Comparison of ENCODE assay signal across 15 cellular contexts in the genomic region with DNA sequence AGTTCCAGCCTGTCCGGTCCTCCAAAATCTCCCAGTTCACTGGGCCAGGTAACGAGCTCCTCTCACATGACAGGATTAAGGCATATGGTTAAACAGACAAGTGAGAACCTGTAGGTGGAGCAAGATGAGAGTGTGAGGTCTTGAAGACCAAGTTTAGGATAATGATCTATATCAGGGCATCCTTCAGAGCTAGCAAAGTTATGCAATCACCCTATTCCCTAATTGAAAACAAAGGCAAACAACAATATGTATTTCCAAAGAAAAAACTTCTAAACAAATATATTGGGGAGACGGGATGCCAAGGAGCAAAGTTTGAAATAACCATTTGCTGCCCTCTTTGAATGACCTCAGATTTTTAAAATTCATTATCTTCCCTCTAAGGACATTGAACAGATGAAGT.
DNase-seq lines count a peak whose midpoint lies in the region; ATAC-seq, FAIRE-seq and TF ChIP-seq lines count a peak whose summit lies in the region.
"Had no signal": no experiment of that assay in that cellular context is flagged by ENCODE, and none has a peak within 500 bp of the region (broad histone marks: within the 10 kb centered on the region; RNA-seq: fewer than 3 reads in every experiment).

No MANE protein-coding gene starts in this region.

- no peak overlapping the region for H4K8ac ChIP-seq in mesendoderm (ENCODE audit: low read depth, low read length)
- H4K8ac ChIP-seq in mesenchymal stem cell (ENCODE audit: low read length) = no peak overlapping the region

- no peak for TF ChIP-seq POLR2A in HepG2 (IDR thresholded peaks at IDR 0.05; ENCODE audit: insufficient read depth in 1 of 2, low read depth in 2 of 2, low read length in 2 of 2)
- TF ChIP-seq POLR2A in right lobe of liver (IDR thresholded peaks at IDR 0.05) = no peak
- TF ChIP-seq POLR2A in K562 (conservative IDR thresholded peaks at IDR 0.05) = no peak

- 34% methylated on average over 3 of the region's 3 CpGs for WGBS in HepG2 (ENCODE audit: low lambda C conversion rate)
- 42% methylated on average over 3 of the region's 3 CpGs for WGBS in right lobe of liver (ENCODE audit: insufficient coverage, low coverage, low lambda C conversion rate, missing lambda C conversion rate)
- 0% methylated on average over 2 of the region's 3 CpGs for WGBS in K562 (ENCODE audit: insufficient coverage, low coverage, missing lambda C conversion rate)
- no CpG with 5 or more reads among the region's 3 CpGs for WGBS in mesendoderm (ENCODE audit: extremely low coverage, insufficient coverage, low lambda C conversion rate)
- WGBS in mesenchymal stem cell = 78% methylated on average over 2 of the region's 3 CpGs

- no peak overlapping the region for H2AK5ac ChIP-seq in mesendoderm (ENCODE audit: low read length)
- no peak overlapping the region for H2AK5ac ChIP-seq in mesenchymal stem cell (ENCODE audit: low read length, severe bottlenecking)

- H3K27ac ChIP-seq in HepG2 (ENCODE audit: extremely low read length, insufficient read depth, low read length) (no peak overlapping the region), right lobe of liver (no peak overlapping the region), K562 (ENCODE audit: extremely low read depth, low read depth, low read length) (no peak overlapping the region), mesendoderm (ENCODE audit: low read depth, low read length) (no peak overlapping the region), mesenchymal stem cell (ENCODE audit: low read length, poor library complexity, severe bottlenecking) (no peak overlapping the region)

- H3K4me2 ChIP-seq in HepG2 (ENCODE audit: low read depth, low read length) = no peak overlapping the region
- H3K4me2 ChIP-seq in K562 (ENCODE audit: insufficient read depth, low read length) = no peak overlapping the region
- H3K4me2 ChIP-seq in mesendoderm (ENCODE audit: low read length) = no peak overlapping the region
- H3K4me2 ChIP-seq in mesenchymal stem cell (ENCODE audit: low read length, poor library complexity, severe bottlenecking) = no peak overlapping the region

- H3K79me2 ChIP-seq in HepG2 (ENCODE audit: insufficient read depth, low read length) = no peaks in the 10 kb centered on the region
- no peaks in the 10 kb centered on the region for H3K79me2 ChIP-seq in K562 (ENCODE audit: control insufficient read depth, insufficient read depth, low read length)
- H3K79me2 ChIP-seq in mesendoderm (ENCODE audit: control insufficient read depth, insufficient read depth, low read length) = no peaks in the 10 kb centered on the region

- H3K9me1 ChIP-seq in K562 (ENCODE audit: control insufficient read depth, insufficient read depth, low read length) = no peaks in the 10 kb centered on the region

- H2BK15ac ChIP-seq in mesendoderm (replicated peaks; ENCODE audit: low read depth) (no peak overlapping the region), mesenchymal stem cell (ENCODE audit: low read depth, poor library complexity, severe bottlenecking) (no peak overlapping the region)

- no peak overlapping the region for H3K4ac ChIP-seq in mesendoderm (ENCODE audit: low read depth, low read length)
- H3K4ac ChIP-seq in mesenchymal stem cell (ENCODE audit: low read depth in 1 of 2, low read length in 2 of 2) = no peak overlapping the region

- H3K27me3 ChIP-seq in HepG2 (ENCODE audit: control insufficient read depth in 1 of 2, insufficient read depth in 2 of 2, low read length in 2 of 2) (no peaks in the 10 kb centered on the region), right lobe of liver (no peaks in the 10 kb centered on the region), K562 (ENCODE audit: control insufficient read depth in 2 of 2, insufficient read depth in 2 of 2, low read length in 2 of 2) (no peaks in the 10 kb centered on the region), mesendoderm (ENCODE audit: insufficient read depth, low read length, poor library complexity) (no peaks in the 10 kb centered on the region), mesenchymal stem cell (ENCODE audit: control insufficient read depth in 1 of 2, insufficient read depth in 1 of 2, low read length in 2 of 2) (no peaks in the 10 kb centered on the region)

- no peak overlapping the region for H4K5ac ChIP-seq in mesendoderm (ENCODE audit: low read length)

- H2BK5ac ChIP-seq in mesendoderm (ENCODE audit: low read length) = no peak overlapping the region
- no peak overlapping the region for H2BK5ac ChIP-seq in mesenchymal stem cell (ENCODE audit: low read depth, low read length, poor library complexity, severe bottlenecking)

- H3K4me3 ChIP-seq in HepG2 (replicated peaks in 1 of 3; ENCODE audit: insufficient read depth in 1 of 3, low read depth in 2 of 3, low read length in 3 of 3) (no peak overlapping the region), right lobe of liver (no peak overlapping the region), K562 (no peak overlapping the region), mesendoderm (ENCODE audit: low read length) (no peak overlapping the region), mesenchymal stem cell (ENCODE audit: insufficient read depth in 1 of 2, low read depth in 1 of 2, low read length in 2 of 2) (no peak overlapping the region)

- no peak overlapping the region for H3K18ac ChIP-seq in mesendoderm (ENCODE audit: low read length)
- H3K18ac ChIP-seq in mesenchymal stem cell (ENCODE audit: low read depth in 1 of 2, low read length in 2 of 2) = no peak overlapping the region

- H2BK120ac ChIP-seq in mesendoderm (ENCODE audit: low read depth, low read length) (no peak overlapping the region), mesenchymal stem cell (ENCODE audit: low read depth, low read length) (no peak overlapping the region)

- no peaks in the 10 kb centered on the region for H4K20me1 ChIP-seq in HepG2 (ENCODE audit: insufficient read depth, low read length)
- H4K20me1 ChIP-seq in K562 (replicated peaks; ENCODE audit: control insufficient read depth, insufficient read depth, low read length) = no peaks in the 10 kb centered on the region

- TF ChIP-seq CTCF in HepG2 (CRISPR knock-in tag; IDR thresholded peaks at IDR 0.05) (no peak), right lobe of liver (IDR thresholded peaks at IDR 0.05) (no peak), K562 (IDR thresholded peaks at IDR 0.05 in 2 of 3, conservative IDR thresholded peaks at IDR 0.05 in 1 of 3; ENCODE audit: insufficient read depth in 2 of 3, low read depth in 1 of 3, low read length in 3 of 3) (no peak)

- BruUV-seq in HepG2 (replicated peaks; lab: Mats Ljungman, UMichigan) = no TSS peak
- BruUV-seq in K562 (replicated peaks; lab: Mats Ljungman, UMichigan) = no TSS peak

- no peak overlapping the region for H3K56ac ChIP-seq in mesendoderm (ENCODE audit: low read length)

- no peak overlapping the region for H2BK12ac ChIP-seq in mesenchymal stem cell (ENCODE audit: low read length in 2 of 2)

- H3K9me3 ChIP-seq in HepG2 (ENCODE audit: low read length) (peaks cover 65% of the 10 kb centered on the region), right lobe of liver (no peaks in the 10 kb centered on the region), K562 (replicated peaks; ENCODE audit: control insufficient read depth, insufficient read depth, low read depth, low read length) (no peaks in the 10 kb centered on the region), mesenchymal stem cell (ENCODE audit: control insufficient read depth, low read length) (peaks cover 5% of the 10 kb centered on the region)

- no peak overlapping the region for H3K23ac ChIP-seq in mesendoderm (ENCODE audit: low read length)
- H3K23ac ChIP-seq in mesenchymal stem cell (ENCODE audit: low read length in 2 of 2) = no peak overlapping the region

- H3K9ac ChIP-seq in HepG2 (ENCODE audit: insufficient read depth, low read depth, low read length) (no peak overlapping the region), K562 (ENCODE audit: insufficient read depth in 1 of 2, low read depth in 2 of 2, low read length in 2 of 2) (no peak overlapping the region), mesendoderm (ENCODE audit: low read length) (no peak overlapping the region), mesenchymal stem cell (ENCODE audit: low read length) (no peak overlapping the region)

- H4K91ac ChIP-seq in mesenchymal stem cell (ENCODE audit: low read length) = no peak overlapping the region

- POLR2A ChIA-PET in HepG2 (lab: Yijun Ruan, JAX) = no interaction called here
- POLR2A ChIA-PET in K562 (lab: Yijun Ruan, JAX) = no interaction called here

- H2AFZ ChIP-seq in HepG2 (ENCODE audit: low read length) = no peak overlapping the region
- no peak overlapping the region for H2AFZ ChIP-seq in K562 (ENCODE audit: low read depth, low read length)
- H2AFZ ChIP-seq in mesenchymal stem cell (ENCODE audit: low read depth, low read length) = no peak overlapping the region

- no peak for TF ChIP-seq EP300 in HepG2 (IDR thresholded peaks at IDR 0.05; ENCODE audit: low read depth in 2 of 2, low read length in 2 of 2)
- TF ChIP-seq EP300 in HepG2 (CRISPR knock-in tag; IDR thresholded peaks at IDR 0.05; ENCODE audit: borderline replicate concordance) = no peak
- TF ChIP-seq EP300 in K562 (IDR thresholded peaks at IDR 0.05; ENCODE audit: low read length) = no peak

- in situ Hi-C loops in HepG2 (cut with HindIII; ENCODE audit: extremely low pct_ligation_motif_present, low pct_unique_long_range_greater_than_20kb) (no loop called here), K562 (cut with MboI) (no loop called here), KBM-7 (cut with MboI; ENCODE audit: low pct_unique_long_range_greater_than_20kb, low sequenced_read_pairs) (no loop called here)

- H3K4me1 ChIP-seq in HepG2 (ENCODE audit: insufficient read depth, low read length) (no peaks in the 10 kb centered on the region), right lobe of liver (no peaks in the 10 kb centered on the region), K562 (replicated peaks in 1 of 2; ENCODE audit: control insufficient read depth in 2 of 2, insufficient read depth in 2 of 2, low read length in 2 of 2) (no peaks in the 10 kb centered on the region), mesendoderm (ENCODE audit: control insufficient read depth, low read depth, low read length) (peaks cover 1% of the 10 kb centered on the region), mesenchymal stem cell (ENCODE audit: control insufficient read depth, insufficient read depth, low read depth, low read length) (no peaks in the 10 kb centered on the region)

- H3K36me3 ChIP-seq in HepG2 (replicated peaks in 1 of 2; ENCODE audit: control insufficient read depth in 1 of 2, insufficient read depth in 2 of 2, low read length in 2 of 2) (no peaks in the 10 kb centered on the region), right lobe of liver (no peaks in the 10 kb centered on the region), K562 (ENCODE audit: control insufficient read depth, insufficient read depth, low read length) (no peaks in the 10 kb centered on the region), mesendoderm (ENCODE audit: control insufficient read depth, insufficient read depth, low read length) (no peaks in the 10 kb centered on the region), mesenchymal stem cell (ENCODE audit: control insufficient read depth in 1 of 2, insufficient read depth in 2 of 2, low read depth in 1 of 2, low read length in 2 of 2) (no peaks in the 10 kb centered on the region)

- intact Hi-C loops in HepG2 (cut with micrococcal nuclease; ENCODE audit: unreplicated experiment) = no loop called here
- intact Hi-C loops in right lobe of liver (cut with DNase I) = no loop called here
- intact Hi-C loops in K562 (cut with micrococcal nuclease) = no loop called here

- DNase-seq in HepG2 (ENCODE audit: low spot score) (no peak), right lobe of liver (no peak), K562 (ENCODE audit: extremely low read depth in 1 of 4, low spot score in 3 of 4) (no peak), mesendoderm (peak; percentile 50), KBM-7 (no peak), glomerular visceral epithelial cell (ENCODE audit: extremely low spot score) (no peak), mesenchymal stem cell (no peak)
- DNase-seq: C1 segment of cervical spinal cord; CD4-positive, alpha-beta memory T cell; COR-L47; DND-41; GDM1 had no signal

- H3K79me1 ChIP-seq in mesendoderm (ENCODE audit: low read length) (no peaks in the 10 kb centered on the region), mesenchymal stem cell (replicated peaks; ENCODE audit: low read length, poor library complexity, severe bottlenecking) (no peaks in the 10 kb centered on the region)

- ATAC-seq in HepG2 (no peak), right lobe of liver (no peak), K562 (no peak)

- CTCF ChIA-PET in HepG2 (lab: Yijun Ruan, JAX; ENCODE audit: low intra/inter-chr PET ratio, low total read pairs) = no interaction called here
- CTCF ChIA-PET in K562 (lab: Yijun Ruan, JAX; ENCODE audit: low intra/inter-chr PET ratio) = no interaction called here

- FAIRE-seq in HepG2 (lab: Jason Lieb, UNC) (no peak), K562 (lab: Jason Lieb, UNC) (no peak)
- FAIRE-seq: A204.1, GM19239, H54 had no signal

- H3K14ac ChIP-seq in mesenchymal stem cell (ENCODE audit: low read length in 2 of 2) = no peak overlapping the region

- TF ChIP-seq RAD21 in HepG2 (CRISPR knock-in tag; IDR thresholded peaks at IDR 0.05) (no peak), K562 (CRISPR knock-in tag; conservative IDR thresholded peaks at IDR 0.05 in 1 of 2, IDR thresholded peaks at IDR 0.05 in 1 of 2) (no peak)
